12 cellular contexts compared by ENCODE assay signal in genomic region chr7:144331996-144332288, GRCh38. TPM values are rescaled to one million over a fixed set of nuclear protein-coding genes. Genes with fewer than 3 reads are reported as not detected.
A peak's percentile ranks its signal among the peaks of the same experiment; 100 is the strongest.
DNase-seq lines count a peak whose midpoint lies in the region; ATAC-seq, FAIRE-seq and TF ChIP-seq lines count a peak whose summit lies in the region.
"Not testable (repeated sequence)": the region's sequence is repeated elsewhere in the genome, so short reads cannot be mapped to it uniquely, and the experiment has no call there.
"Had no signal": no experiment of that assay in that cellular context is flagged by ENCODE, and none has a peak within 500 bp of the region (broad histone marks: within the 10 kb centered on the region; RNA-seq: fewer than 3 reads in every experiment).

No MANE protein-coding gene starts in this region.

- H3K36me3 Mint-ChIP-seq in GM23338 (ENCODE audit: low read depth), result peaks cover 12% of the 10 kb centered on the region
- H3K36me3 Mint-ChIP-seq in WTC11, result peaks cover 11% of the 10 kb centered on the region

- H3K4me1 Mint-ChIP-seq in GM23338, WTC11: not testable (repeated sequence)

- FAIRE-seq in A549 (lab: Jason Lieb, UNC), result not testable (repeated sequence)

- 65% methylated on average over 2 of the region's 2 CpGs for WGBS in A549 (ENCODE audit: missing lambda C conversion rate)
- 93% methylated on average over 2 of the region's 2 CpGs; no CpG with 5 or more reads in 1 of the 2 donors for WGBS in upper lobe of left lung, 2 donors

- not testable (repeated sequence) for H3K9me3 Mint-ChIP-seq in GM23338, WTC11

- H3K36me3 ChIP-seq in GM23338 (ENCODE audit: insufficient read depth); PC-3 (ENCODE audit: low read depth, low read length); lower lobe of right lung; upper lobe of left lung: not testable (repeated sequence)

- H3K27me3 Mint-ChIP-seq in GM23338 (ENCODE audit: insufficient read depth, low read depth, poor library complexity); WTC11 (ENCODE audit: low read depth): not testable (repeated sequence)

- intact Hi-C loops in PC-3 (cut with micrococcal nuclease); left ventricle myocardium superior (cut with micrococcal nuclease); lower lobe of right lung (cut with DNase I): not testable (repeated sequence)

- TF ChIP-seq CTCF in A549 (IDR thresholded peaks at IDR 0.05); GM23338 (conservative IDR thresholded peaks at IDR 0.05; ENCODE audit: low read depth in 2 of 2); PC-3 (conservative IDR thresholded peaks at IDR 0.05; ENCODE audit: low read depth, low read length); WTC11 (IDR thresholded peaks at IDR 0.05); lower lobe of right lung (IDR thresholded peaks at IDR 0.05); upper lobe of left lung (IDR thresholded peaks at IDR 0.05): not testable (repeated sequence)

- peak; percentile 19 to 50; a peak in 3 of 6 replicates for ATAC-seq in A549
- ATAC-seq in GM23338, result peak; percentile 22; the same call in 1 of the 3 replicates
- ATAC-seq in PC-3, result peak; percentile 6; the same call in 1 of the 2 replicates
- ATAC-seq in WTC11, result peak; percentile 38
- peak; percentile 32 for ATAC-seq in left ventricle myocardium superior
- peak; percentile 18 to 57 for ATAC-seq in lower lobe of right lung
- ATAC-seq in upper lobe of left lung (ENCODE audit: low FRiP score in 2 of 2), result peak; percentile 34 to 40

- not testable (repeated sequence) for H3K4me2 ChIP-seq in A549; GM23338; PC-3 (ENCODE audit: low read length)

- POLR2A ChIA-PET in A549 (lab: Yijun Ruan, JAX); PC-3 (lab: Charles Lee; ENCODE audit: unreplicated experiment); WTC11 (lab: Charles Lee): not testable (repeated sequence)

- H3K9ac ChIP-seq in PC-3 (ENCODE audit: low read length), result not testable (repeated sequence)

- TF ChIP-seq POLR2A in A549 (IDR thresholded peaks at IDR 0.05; ENCODE audit: low read length); upper lobe of left lung (IDR thresholded peaks at IDR 0.05): not testable (repeated sequence)

- not testable (repeated sequence) for H4K20me1 ChIP-seq in GM23338 (replicated peaks; ENCODE audit: insufficient read depth); PC-3 (ENCODE audit: low read length)

- TF ChIP-seq RAD21 in A549 (conservative IDR thresholded peaks at IDR 0.05 in 1 of 2, IDR thresholded peaks at IDR 0.05 in 1 of 2), result not testable (repeated sequence)

- H3K4me1 ChIP-seq in A549; GM23338 (ENCODE audit: insufficient read depth); PC-3 (ENCODE audit: insufficient read depth, low read length); lower lobe of right lung; upper lobe of left lung: not testable (repeated sequence)

- DNase-seq in A549 (ENCODE audit: low read depth in 1 of 2, low spot score in 1 of 2); GM23338 (ENCODE audit: low spot score); PC-3; left ventricle myocardium superior; lower lobe of right lung; upper lobe of left lung: not testable (repeated sequence)
- DNase-seq in WTC11 (ENCODE audit: low spot score) (peak; percentile 3), fibroblast of gingiva (ENCODE audit: low read depth) (peak; percentile 0)

- not testable (repeated sequence) for H3K79me2 ChIP-seq in GM23338 (replicated peaks; ENCODE audit: insufficient read depth); PC-3 (ENCODE audit: low read length)

- CTCF ChIA-PET in A549 (lab: Yijun Ruan, JAX) (interaction anchor here (0.6 to 1.2 kb wide), 3 partner anchors 60 to 105 kb away, joined by 3 to 5 read pairs (median 3); no protein-coding TSS in a partner anchor), WTC11 (lab: Charles Lee) (interaction anchor here (0.6 to 1.2 kb wide), 3 partner anchors 113 to 1092 kb away, joined by 3 to 4 read pairs (median 4); no protein-coding TSS in a partner anchor)
- CTCF ChIA-PET in PC-3 (lab: Charles Lee), result not testable (repeated sequence)

- not testable (repeated sequence) for H2AFZ ChIP-seq in GM23338; PC-3 (ENCODE audit: low read length)

- H3K9me2 ChIP-seq in GM23338 (ENCODE audit: insufficient read depth); PC-3 (replicated peaks; ENCODE audit: low read length): not testable (repeated sequence)

- H3K27ac Mint-ChIP-seq in GM23338 (peak overlapping the region; percentile 36; the same call in 1 of the 2 replicates), WTC11 (peak overlapping the region; percentile 65)

- H3K4me3 ChIP-seq in A549; GM23338; PC-3 (ENCODE audit: low read length); lower lobe of right lung; upper lobe of left lung: not testable (repeated sequence)

- not testable (repeated sequence) for H3K4me3 Mint-ChIP-seq in GM23338, WTC11

- not testable (repeated sequence) for H3K27ac ChIP-seq in A549; GM23338 (ENCODE audit: low read depth); PC-3 (ENCODE audit: low read length); lower lobe of right lung; upper lobe of left lung

- not testable (repeated sequence) for H3K9me3 ChIP-seq in A549; PC-3 (ENCODE audit: low read length); lower lobe of right lung; upper lobe of left lung

- TF ChIP-seq EP300 in A549 (IDR thresholded peaks at IDR 0.05); upper lobe of left lung (IDR thresholded peaks at IDR 0.05): not testable (repeated sequence)

- H3F3A ChIP-seq in GM23338 (replicated peaks; ENCODE audit: low read depth); PC-3 (ENCODE audit: low read length, unreplicated experiment): not testable (repeated sequence)

- BruUV-seq in PC-3 (replicated peaks; lab: Mats Ljungman, UMichigan), result not testable (repeated sequence)

- H3K27me3 ChIP-seq in GM23338 (ENCODE audit: insufficient read depth); PC-3 (ENCODE audit: low read length); lower lobe of right lung (ENCODE audit: low read depth); upper lobe of left lung: not testable (repeated sequence)

RNA-seq across cellular contexts. Expression of gene OR2A1, which starts 19.7 kb away (rescaled TPM):
- polyA plus RNA-seq in A549 (2011; rRNA removed) (not detected in 2 replicates), A549 (2017; fragmentation: RNase III; extraction: RNeasy Plus Mini Kit Qiagen cat#74134 plus additional on column Dnase treatment) (not detected in 3 replicates), GM23338 (2016; fragmentation: Nextera tagmentation; extraction: Ambion mirVana) (1.2 and 1.6 TPM in 2 replicates)
- not detected in 2 replicates for polyA plus RNA-seq in A549 (2012; cell fraction: cytosol; rRNA removed)
- not detected in 2 replicates for polyA plus RNA-seq in A549 (2012; cell fraction: nucleus; rRNA removed)
- polyA minus RNA-seq in A549 (2011; rRNA and poly(A)+ RNA removed), result 0.04 TPM in 1 of 2 replicates, not detected in the other
- 0.10 TPM in 1 of 2 replicates, not detected in the other for total RNA-seq in GM23338 (2014; rRNA removed; shearing (Covaris generic))
- total RNA-seq in PC-3 (2014; rRNA removed) (0.40 TPM in 1 of 2 replicates, not detected in the other), WTC11 (2021) (0.15 to 0.27 TPM in 2 of 3 replicates, not detected in the other), left ventricle myocardium superior (not detected), lower lobe of right lung (0.15 TPM), upper lobe of left lung (under 1 TPM in 3 of 6 donors, not detected in 3; 0.10 to 0.46 (median 0.14) TPM)
- total RNA-seq: B cell; Calu3; CD8-positive, alpha-beta T cell; IMR-90 had no signal
- polyA plus RNA-seq: IMR-90 had no signal

RNA-seq across cellular contexts. Expression of gene ARHGEF5, which starts 23.3 kb away (rescaled TPM):
- polyA plus RNA-seq in A549 (2011; rRNA removed) (2.3 and 2.8 TPM in 2 replicates), A549 (2017; fragmentation: RNase III; extraction: RNeasy Plus Mini Kit Qiagen cat#74134 plus additional on column Dnase treatment) (2.1 to 2.6 TPM (median 2.5 TPM) in 3 replicates), GM23338 (2016; fragmentation: Nextera tagmentation; extraction: Ambion mirVana) (10.2 TPM in 2 replicates)
- 0.91 and 1.1 TPM in 2 replicates for polyA plus RNA-seq in A549 (2012; cell fraction: cytosol; rRNA removed)
- 1.1 and 1.4 TPM in 2 replicates for polyA plus RNA-seq in A549 (2012; cell fraction: nucleus; rRNA removed)
- polyA minus RNA-seq in A549 (2011; rRNA and poly(A)+ RNA removed), result 6.6 and 7.1 TPM in 2 replicates
- 27.1 and 27.3 TPM in 2 replicates for total RNA-seq in GM23338 (2014; rRNA removed; shearing (Covaris generic))
- total RNA-seq in PC-3 (2014; rRNA removed) (15.5 and 17.7 TPM in 2 replicates), WTC11 (2021) (80.1 to 115 TPM (median 104 TPM) in 3 replicates), left ventricle myocardium superior (1.7 TPM), lower lobe of right lung (39.5 TPM), upper lobe of left lung (10 to 100 TPM; 22.0 to 54.2 (median 29.2) TPM)
